Comparison of ENCODE assay signal across 11 cellular contexts in genomic region chr15:60551781-60552161, GRCh38.
DNase-seq lines count a peak whose midpoint lies in the region; ATAC-seq and TF ChIP-seq lines count a peak whose summit lies in the region.
"Had no signal": no experiment of that assay in that cellular context is flagged by ENCODE, and none has a peak within 500 bp of the region (broad histone marks: within the 10 kb centered on the region; RNA-seq: fewer than 3 reads in every experiment).

No MANE protein-coding gene starts in this region.

- TF ChIP-seq CTCF in GM06990 (IDR thresholded peaks at IDR 0.05; ENCODE audit: insufficient read depth, low read length, poor library complexity, severe bottlenecking) (peak; percentile 42), VCaP (conservative IDR thresholded peaks at IDR 0.05) (peak; percentile 71), heart right ventricle (IDR thresholded peaks at IDR 0.05) (no peak)

- no peaks in the 10 kb centered on the region for H3K27me3 ChIP-seq in GM06990 (replicated peaks; ENCODE audit: control insufficient read depth, insufficient read depth, low read length)
- no peaks in the 10 kb centered on the region for H3K27me3 ChIP-seq in heart right ventricle

- peaks cover 2% of the 10 kb centered on the region; the same call in 1 of the 2 replicates for H3K36me3 ChIP-seq in GM06990 (ENCODE audit: control insufficient read depth, insufficient read depth, low read length)
- H3K36me3 ChIP-seq in heart right ventricle = peaks cover 0 to 5% (median 0%) of the 10 kb centered on the region in 9 donors

- no peak for DNase-seq in GM06990 (ENCODE audit: extremely low read depth, insufficient read length)
- DNase-seq in left lobe of liver (ENCODE audit: low spot score) = no peak
- DNase-seq in occipital lobe (lab: John Stamatoyannopoulos, UW) = no peak
- DNase-seq in heart right ventricle = no peak
- DNase-seq: EL, hypothalamus, NCI-H345, SW 1271 had no signal

- peaks cover 0 to 8% (median 0%) of the 10 kb centered on the region in 11 donors for H3K9me3 ChIP-seq in heart right ventricle

- ATAC-seq in GM21423 (IDR thresholded peaks at IDR 0.05; ENCODE audit: unreplicated experiment) = peak; percentile 5
- ATAC-seq in left lobe of liver = peak; percentile 40
- no peak for ATAC-seq in heart right ventricle
- no peak for ATAC-seq in GM18519 (IDR thresholded peaks at IDR 0.05; ENCODE audit: low FRiP score, unreplicated experiment)

- intact Hi-C loops in heart right ventricle (cut with DNase I) = no loop called here

- 69 to 76% methylated on average over 4 of the region's 4 CpGs for WGBS in heart right ventricle, 2 donors

- H3K27ac ChIP-seq in VCaP (no peak overlapping the region), heart right ventricle (no peak overlapping the region)

- peaks cover 0 to 26% (median 18%) of the 10 kb centered on the region in 9 donors for H3K4me1 ChIP-seq in heart right ventricle

- H3K4me3 ChIP-seq in GM06990 (replicated peaks; ENCODE audit: low read depth, low read length) (no peak overlapping the region), heart right ventricle (no peak overlapping the region)

Comparison
In these comparisons a context has a peak if more than half of its experiments do, and no peak if none do; other contexts are left out.
1. CTCF ChIP-seq: peak in GM06990 (single experiment) and VCaP (single experiment); none in heart right ventricle (0 of 9).
2. ATAC-seq: peak in GM21423 (single experiment) and left lobe of liver (single experiment); none in heart right ventricle (0 of 8) and GM18519 (single experiment).